8 cellular contexts compared by ENCODE assay signal in genomic region chr6:163413054-163413344, GRCh38. TPM values are rescaled to one million over a fixed set of nuclear protein-coding genes. Genes with fewer than 3 reads are reported as not detected.
A peak's percentile ranks its signal among the peaks of the same experiment; 100 is the strongest.
DNase-seq lines count a peak whose midpoint lies in the region; ATAC-seq and TF ChIP-seq lines count a peak whose summit lies in the region.

No MANE protein-coding gene starts in this region.

- H3K27me3 ChIP-seq in iPS-15b (ENCODE audit: control insufficient read depth, insufficient read depth, low read length) = no peaks in the 10 kb centered on the region
- no peaks in the 10 kb centered on the region for H3K27me3 ChIP-seq in stomach

- peak overlapping the region; percentile 61 for H3K27ac Mint-ChIP-seq in activated CD4-positive, alpha-beta memory T cell treated with anti-CD3 and anti-CD28 coated beads for 36 hours

- no peak for TF ChIP-seq EP300 in stomach (IDR thresholded peaks at IDR 0.05)

- CTCF ChIA-PET in activated CD4-positive, alpha-beta memory T cell treated with anti-CD3 and anti-CD28 coated beads for 36 hours (lab: Charles Lee) = no interaction called here

- H3K9me3 ChIP-seq in iPS-15b (ENCODE audit: control insufficient read depth, insufficient read depth, low read length) = no peaks in the 10 kb centered on the region
- no peaks in the 10 kb centered on the region for H3K9me3 ChIP-seq in stomach

- H3K4me1 ChIP-seq in iPS-15b (ENCODE audit: control insufficient read depth, insufficient read depth, low read length) = no peaks in the 10 kb centered on the region
- peaks cover 0 to 23% (median 10%) of the 10 kb centered on the region in 4 donors for H3K4me1 ChIP-seq in stomach

- peak overlapping the region; percentile 99 to 100 (median 99) for H3K27ac ChIP-seq in stomach

- H3K27me3 Mint-ChIP-seq in activated CD4-positive, alpha-beta memory T cell treated with anti-CD3 and anti-CD28 coated beads for 36 hours = no peaks in the 10 kb centered on the region

- no peak for ATAC-seq in HG02798 (IDR thresholded peaks at IDR 0.05; ENCODE audit: poor library complexity, unreplicated experiment)

- H3K9me3 Mint-ChIP-seq in activated CD4-positive, alpha-beta memory T cell treated with anti-CD3 and anti-CD28 coated beads for 36 hours = no peaks in the 10 kb centered on the region

- TF ChIP-seq CTCF in stomach (IDR thresholded peaks at IDR 0.05) = no peak

- intact Hi-C loops in activated CD4-positive, alpha-beta memory T cell treated with anti-CD3 and anti-CD28 coated beads for 36 hours (cut with micrococcal nuclease) = loop anchor here (2.0 to 10.0 kb wide), 2 partner anchors 242 to 1512 kb away; no protein-coding TSS in a partner anchor
- intact Hi-C loops in stomach (cut with DNase I; ENCODE audit: low total_unique reads) = no loop called here

- no peak for TF ChIP-seq POLR2A in stomach (IDR thresholded peaks at IDR 0.05)

- H3K36me3 ChIP-seq in iPS-15b (ENCODE audit: control insufficient read depth, insufficient read depth, low read length) (no peaks in the 10 kb centered on the region), stomach (no peaks in the 10 kb centered on the region)

- H3K9ac ChIP-seq in iPS-15b (ENCODE audit: low read depth, low read length) = peak overlapping the region; percentile 60

- peak; percentile 43 for DNase-seq in NCI-H2227 treated with DMSO at 0.1 percent for 48 hours (lab: John Stamatoyannopoulos, UW)
- DNase-seq in NCI-H2227 (lab: John Stamatoyannopoulos, UW; ENCODE audit: unreplicated experiment) = no peak
- no peak for DNase-seq in activated CD4-positive, alpha-beta memory T cell treated with anti-CD3 and anti-CD28 coated beads for 36 hours
- DNase-seq in stomach = no peak
- DNase-seq in kidney tubule cell (ENCODE audit: low spot score) = no peak
- no peak for DNase-seq in NCI-H1930 (lab: John Stamatoyannopoulos, UW)

- no peaks in the 10 kb centered on the region for H3K36me3 Mint-ChIP-seq in activated CD4-positive, alpha-beta memory T cell treated with anti-CD3 and anti-CD28 coated beads for 36 hours

- H3K4me3 Mint-ChIP-seq in activated CD4-positive, alpha-beta memory T cell treated with anti-CD3 and anti-CD28 coated beads for 36 hours = peak overlapping the region; percentile 76

- POLR2A ChIA-PET in activated CD4-positive, alpha-beta memory T cell treated with anti-CD3 and anti-CD28 coated beads for 36 hours (lab: Charles Lee) = interaction anchor here (0.9 kb wide), 1 partner anchor 137 kb away, joined by 3 read pairs; no protein-coding TSS in a partner anchor

- WGBS in stomach, 5 donors = 0 to 3% (median 1%) methylated on average over 7 of the region's 7 CpGs

- peaks cover 20% of the 10 kb centered on the region for H3K4me1 Mint-ChIP-seq in activated CD4-positive, alpha-beta memory T cell treated with anti-CD3 and anti-CD28 coated beads for 36 hours (ENCODE audit: low read depth)

- H3K4me3 ChIP-seq in iPS-15b (ENCODE audit: low read depth, low read length) (peak overlapping the region; percentile 56), stomach (peak overlapping the region; percentile 78 to 97 (median 96))

RNA-seq across cellular contexts. Expression of gene QKI, which starts 1.5 kb away (rescaled TPM):
- total RNA-seq in activated CD4-positive, alpha-beta memory T cell treated with anti-CD3 and anti-CD28 coated beads for 36 hours = 10 to 100 TPM; 43.9 to 44.2 TPM
- total RNA-seq in stomach = 100 to 1,000 TPM in 2 of 5 donors, 10 to 100 TPM in 3; 13.9 to 261 (median 76.7) TPM
- polyA plus RNA-seq in stomach = 10 to 100 TPM in 2 of 3 donors, 1 to 10 TPM in 1; 8.0 to 25.5 (median 20.2) TPM
